Comparison of ENCODE assay signal across 1 cellular context in genomic region chr4:100017627-100018310, GRCh38.
TF ChIP-seq lines count a peak whose summit lies in the region.

No MANE protein-coding gene starts in this region.

TF ChIP-seq in GM12878, 131 proteins besides CTCF, POLR2A, EP300 and RAD21 (continued from another document):
- TF ChIP-seq ASH2L (IDR thresholded peaks at IDR 0.05; ENCODE audit: borderline replicate concordance, low read depth) (no peak), SMARCA5 (IDR thresholded peaks at IDR 0.05) (no peak), HCFC1 (IDR thresholded peaks at IDR 0.05; ENCODE audit: low read length) (no peak), GABPA (IDR thresholded peaks at IDR 0.05; ENCODE audit: low read depth) (peak; percentile 38; the same call in 1 of the 2 replicates)
